ENCODE assay signal across 26 cellular contexts in genomic region chr7:85115006-85115405, GRCh38.
"Had no signal": no experiment of that assay in that cellular context is flagged by ENCODE, and none has a peak within 500 bp of the region (broad histone marks: within the 10 kb centered on the region; RNA-seq: fewer than 3 reads in every experiment).

No MANE protein-coding gene starts in this region.

- H3K4me3 ChIP-seq: coronary artery, esophagus muscularis mucosa, gastroesophageal sphincter, left ventricle myocardium inferior, lower lobe of right lung, psoas muscle, right lobe of liver, spleen, tibial artery, upper lobe of left lung, vagina had no signal

- H2AFZ ChIP-seq: parathyroid adenoma had no signal

- ATAC-seq: gastroesophageal sphincter; left cardiac atrium; lower lobe of right lung; naive thymus-derived CD4-positive, alpha-beta T cell; psoas muscle; right lobe of liver; stimulated activated memory B cell treated with anti-CD40 and anti-IgM and Interleukin-4, amounts not matched to agents 10 μg/mL and 1 μg/mL and 100 μg/mL, for 72 hours had no signal

- FAIRE-seq: endothelial cell of umbilical vein had no signal

- H3K79me2 ChIP-seq: parathyroid adenoma had no signal

- H3K4me1 ChIP-seq: esophagus muscularis mucosa, gastroesophageal sphincter, left ventricle myocardium inferior, lower lobe of right lung, parathyroid adenoma, psoas muscle, right lobe of liver, spleen, tibial artery, upper lobe of left lung, vagina had no signal

- H3K9me3 ChIP-seq: esophagus muscularis mucosa, gastroesophageal sphincter, lower lobe of right lung, psoas muscle, right lobe of liver, tibial artery, upper lobe of left lung, vagina had no signal

- H3K27me3 ChIP-seq: esophagus muscularis mucosa, gastroesophageal sphincter, right lobe of liver, spleen, tibial artery, upper lobe of left lung, vagina had no signal

- H3K36me3 ChIP-seq: esophagus muscularis mucosa, gastroesophageal sphincter, left ventricle myocardium inferior, lower lobe of right lung, right lobe of liver, tibial artery, upper lobe of left lung, vagina had no signal

- H3K9ac ChIP-seq: parathyroid adenoma had no signal

- H3K27ac ChIP-seq: coronary artery, esophagus muscularis mucosa, gastroesophageal sphincter, left ventricle myocardium inferior, lower lobe of right lung, parathyroid adenoma, psoas muscle, right lobe of liver, spleen, tibial artery, upper lobe of left lung, vagina had no signal

- DNase-seq: effector CD4-positive, alpha-beta T cell; endodermal cell; glutamatergic neuron; kidney; left cardiac atrium; left ventricle myocardium inferior; lower lobe of right lung; mesenchymal stem cell; naive thymus-derived CD4-positive, alpha-beta T cell; nephron progenitor cell; psoas muscle; retina; right lobe of liver; spleen; stimulated activated CD4-positive, alpha-beta T cell treated with anti-CD3 and anti-CD28 coated beads, Interleukin-15, amount 100 ng/mL, for 24 hours; stimulated activated CD4-positive, alpha-beta T cell treated with anti-CD3 and anti-CD28 coated beads, Interleukin-1b, Interleukin-23, amount 100 ng/mL, for 48 hours; stimulated activated CD4-positive, alpha-beta T cell treated with anti-CD3 and anti-CD28 coated beads, Interleukin-4, amount 100 ng/mL, for 24 hours; tibial artery; upper lobe of left lung had no signal
